ENCODE assay signal across 1 cellular context in genomic region chr5:41526699-41527098, GRCh38.
TF ChIP-seq lines count a peak whose summit lies in the region.

No MANE protein-coding gene starts in this region.

TF ChIP-seq in IMR-90, 13 proteins besides CTCF, POLR2A, EP300 and RAD21 (continued from another document):
- TF ChIP-seq, protein P1, sequence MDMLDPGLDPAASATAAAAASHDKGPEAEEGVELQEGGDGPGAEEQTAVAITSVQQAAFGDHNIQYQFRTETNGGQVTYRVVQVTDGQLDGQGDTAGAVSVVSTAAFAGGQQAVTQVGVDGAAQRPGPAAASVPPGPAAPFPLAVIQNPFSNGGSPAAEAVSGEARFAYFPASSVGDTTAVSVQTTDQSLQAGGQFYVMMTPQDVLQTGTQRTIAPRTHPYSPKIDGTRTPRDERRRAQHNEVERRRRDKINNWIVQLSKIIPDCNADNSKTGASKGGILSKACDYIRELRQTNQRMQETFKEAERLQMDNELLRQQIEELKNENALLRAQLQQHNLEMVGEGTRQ (IDR thresholded peaks at IDR 0.05; ENCODE audit: low read depth, low read length), result no peak
- TF ChIP-seq MAZ (IDR thresholded peaks at IDR 0.05; ENCODE audit: borderline replicate concordance, low read depth, low read length), result no peak
- no peak for TF ChIP-seq RCOR1 (IDR thresholded peaks at IDR 0.05; ENCODE audit: insufficient replicate concordance, low read length)
- TF ChIP-seq CHD1 (IDR thresholded peaks at IDR 0.05; ENCODE audit: low read depth, low read length), result no peak
- no peak for TF ChIP-seq CEBPB (IDR thresholded peaks at IDR 0.05; ENCODE audit: low read depth, low read length)
- TF ChIP-seq MAFK (IDR thresholded peaks at IDR 0.05; ENCODE audit: low read depth, low read length), result no peak
- TF ChIP-seq, protein P2, sequence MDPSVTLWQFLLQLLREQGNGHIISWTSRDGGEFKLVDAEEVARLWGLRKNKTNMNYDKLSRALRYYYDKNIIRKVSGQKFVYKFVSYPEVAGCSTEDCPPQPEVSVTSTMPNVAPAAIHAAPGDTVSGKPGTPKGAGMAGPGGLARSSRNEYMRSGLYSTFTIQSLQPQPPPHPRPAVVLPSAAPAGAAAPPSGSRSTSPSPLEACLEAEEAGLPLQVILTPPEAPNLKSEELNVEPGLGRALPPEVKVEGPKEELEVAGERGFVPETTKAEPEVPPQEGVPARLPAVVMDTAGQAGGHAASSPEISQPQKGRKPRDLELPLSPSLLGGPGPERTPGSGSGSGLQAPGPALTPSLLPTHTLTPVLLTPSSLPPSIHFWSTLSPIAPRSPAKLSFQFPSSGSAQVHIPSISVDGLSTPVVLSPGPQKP (IDR thresholded peaks at IDR 0.05; ENCODE audit: borderline replicate concordance, low read depth, low read length), result no peak
